10 cellular contexts compared by ENCODE assay signal in genomic region chr19:8017808-8018207, GRCh38. TPM values are rescaled to one million over a fixed set of nuclear protein-coding genes. Genes with fewer than 3 reads are reported as not detected.
DNase-seq lines count a peak whose midpoint lies in the region; TF ChIP-seq lines count a peak whose summit lies in the region.
"Had no signal": no experiment of that assay in that cellular context is flagged by ENCODE, and none has a peak within 500 bp of the region (broad histone marks: within the 10 kb centered on the region; RNA-seq: fewer than 3 reads in every experiment).

No MANE protein-coding gene starts in this region.

- no peaks in the 10 kb centered on the region for H3K36me3 ChIP-seq in Peyer's patch
- no peaks in the 10 kb centered on the region for H3K36me3 ChIP-seq in colonic mucosa

- H3K9me3 ChIP-seq in Peyer's patch (no peaks in the 10 kb centered on the region), colonic mucosa (no peaks in the 10 kb centered on the region)

- TF ChIP-seq CTCF in Peyer's patch (IDR thresholded peaks at IDR 0.05) (peak in 4 of 6 experiments; percentile 49 to 83 (median 80)), colonic mucosa (IDR thresholded peaks at IDR 0.05) (peak; percentile 31)

- DNase-seq in stimulated activated CD4-positive, alpha-beta T cell treated with anti-CD3 and anti-CD28 coated beads, Interleukin-4, amount 100 ng/mL, for 1 hour: peak; percentile 22
- DNase-seq in stimulated activated CD4-positive, alpha-beta T cell treated with anti-CD3 and anti-CD28 coated beads, Interleukin-2, amount 100 ng/mL, for 48 hours: no peak
- DNase-seq in Peyer's patch (peak; percentile 56 to 84 (median 78)), colonic mucosa (peak; percentile 41), SW480 (ENCODE audit: low spot score) (no peak), cortex of kidney (lab: John Stamatoyannopoulos, UW) (no peak), NK-92 (lab: John Stamatoyannopoulos, UW; ENCODE audit: unreplicated experiment) (no peak), SW 1271 (lab: John Stamatoyannopoulos, UW) (no peak)

- intact Hi-C loops in colonic mucosa (cut with DNase I): loop anchor here (5.0 kb wide), 1 partner anchor 234 kb away; no protein-coding TSS in a partner anchor

- no peak overlapping the region for H3K9ac ChIP-seq in colonic mucosa (ENCODE audit: low read depth in 2 of 2, low read length in 2 of 2)
- H3K9ac ChIP-seq: parathyroid adenoma had no signal

- H3K27ac ChIP-seq in Peyer's patch (no peak overlapping the region), colonic mucosa (no peak overlapping the region)
- H3K27ac ChIP-seq: parathyroid adenoma had no signal

- no peaks in the 10 kb centered on the region for H3K27me3 ChIP-seq in Peyer's patch
- H3K27me3 ChIP-seq in colonic mucosa: no peaks in the 10 kb centered on the region

- TF ChIP-seq POLR2A in Peyer's patch (IDR thresholded peaks at IDR 0.05): no peak

- H3K4me3 ChIP-seq in Peyer's patch (no peak overlapping the region), colonic mucosa (no peak overlapping the region)

- H3K4me1 ChIP-seq in Peyer's patch: no peaks in the 10 kb centered on the region
- H3K4me1 ChIP-seq in colonic mucosa: no peaks in the 10 kb centered on the region
- H3K4me1 ChIP-seq: parathyroid adenoma had no signal

RNA-seq across cellular contexts. Expression of gene ELAVL1, which starts 12.4 kb away (rescaled TPM):
- total RNA-seq in Peyer's patch: 10 to 100 TPM; 21.0 to 41.7 (median 25.9) TPM
- total RNA-seq in colonic mucosa: 100 to 1,000 TPM in 1 of 2 donors, 10 to 100 TPM in 1; 65.8 to 116 TPM

RNA-seq across cellular contexts. Expression of gene CCL25, which starts 34.8 kb away (rescaled TPM):
- total RNA-seq in Peyer's patch (100 to 1,000 TPM in 2 of 4 donors, 10 to 100 TPM in 1, 1 to 10 TPM in 1; 5.8 to 286 (median 121) TPM), colonic mucosa (not detected)
- total RNA-seq: ureter had no signal

Comparison
In these comparisons a context has a peak if more than half of its experiments do, and no peak if none do; other contexts are left out.
1. DNase-seq: peak in stimulated activated CD4-positive, alpha-beta T cell treated with anti-CD3 and anti-CD28 coated beads, Interleukin-4, amount 100 ng/mL, for 1 hour (single experiment), Peyer's patch (3 of 3) and colonic mucosa (single experiment); none in stimulated activated CD4-positive, alpha-beta T cell treated with anti-CD3 and anti-CD28 coated beads, Interleukin-2, amount 100 ng/mL, for 48 hours (0 of 2), SW480 (single experiment), cortex of kidney (single experiment), NK-92 (single experiment) and SW 1271 (0 of 2).
2. RNA of gene CCL25, which starts 34.8 kb away (total RNA-seq): 5.8 to 286 TPM in Peyer's patch; not detected in colonic mucosa; every median in the first group is over 4 times any median in the second.